In genomic region chr9:114906922-114907571, GRCh38 we compare ENCODE assay signal across 9 cellular contexts. TPM values are rescaled to one million over a fixed set of nuclear protein-coding genes. Genes with fewer than 3 reads are reported as not detected.
DNase-seq lines count a peak whose midpoint lies in the region; ATAC-seq and TF ChIP-seq lines count a peak whose summit lies in the region.
"Had no signal": no experiment of that assay in that cellular context is flagged by ENCODE, and none has a peak within 500 bp of the region (broad histone marks: within the 10 kb centered on the region; RNA-seq: fewer than 3 reads in every experiment).

No MANE protein-coding gene starts in this region.

- no peak overlapping the region for H3K4me3 ChIP-seq in kidney epithelial cell (ENCODE audit: low read depth, low read length)
- H3K4me3 ChIP-seq in vagina, result no peak overlapping the region

- H3K27ac Mint-ChIP-seq in activated naive CD8-positive, alpha-beta T cell treated with anti-CD3 and anti-CD28 coated beads, Interleukin-2, amount 10 ng/mL, durations not matched to agents 7 days and 5 days, result peak overlapping the region; percentile 87
- H3K27ac Mint-ChIP-seq: memory B cell had no signal

- H3K4me1 ChIP-seq in vagina, result no peaks in the 10 kb centered on the region

- ATAC-seq in activated naive CD8-positive, alpha-beta T cell treated with anti-CD3 and anti-CD28 coated beads, Interleukin-2, amount 10 ng/mL, durations not matched to agents 7 days and 5 days (ENCODE audit: low read depth), result peak; percentile 19
- ATAC-seq in HG03520 (IDR thresholded peaks at IDR 0.05; ENCODE audit: unreplicated experiment), result no peak

- intact Hi-C loops in vagina (cut with DNase I), result loop anchor here (5.0 kb wide), 1 partner anchor 170 kb away; no protein-coding TSS in a partner anchor

- H3K4me3 Mint-ChIP-seq in activated naive CD8-positive, alpha-beta T cell treated with anti-CD3 and anti-CD28 coated beads, Interleukin-2, amount 10 ng/mL, durations not matched to agents 7 days and 5 days, result peak overlapping the region; percentile 29
- H3K4me3 Mint-ChIP-seq: memory B cell had no signal

- H3K9me3 ChIP-seq in vagina, result no peaks in the 10 kb centered on the region

- H3K27me3 Mint-ChIP-seq in activated naive CD8-positive, alpha-beta T cell treated with anti-CD3 and anti-CD28 coated beads, Interleukin-2, amount 10 ng/mL, durations not matched to agents 7 days and 5 days, result no peaks in the 10 kb centered on the region
- H3K27me3 Mint-ChIP-seq: memory B cell had no signal

- H3K27ac ChIP-seq in vagina, result no peak overlapping the region

- H3K36me3 ChIP-seq in kidney epithelial cell (ENCODE audit: control insufficient read depth, insufficient read depth, low read length) (no peaks in the 10 kb centered on the region), vagina (no peaks in the 10 kb centered on the region)

- H3K27me3 ChIP-seq in kidney epithelial cell (ENCODE audit: control insufficient read depth, insufficient read depth, low read length) (no peaks in the 10 kb centered on the region), vagina (no peaks in the 10 kb centered on the region)

- peaks cover 69% of the 10 kb centered on the region for H3K36me3 Mint-ChIP-seq in activated naive CD8-positive, alpha-beta T cell treated with anti-CD3 and anti-CD28 coated beads, Interleukin-2, amount 10 ng/mL, durations not matched to agents 7 days and 5 days
- H3K36me3 Mint-ChIP-seq: memory B cell had no signal

- TF ChIP-seq CTCF in GM10266 (IDR thresholded peaks at IDR 0.05; ENCODE audit: control insufficient read depth, insufficient read depth, low read depth, missing control alignments), result peak; percentile 50
- peak; percentile 72 for TF ChIP-seq CTCF in kidney epithelial cell (IDR thresholded peaks at IDR 0.05; ENCODE audit: insufficient read depth, low read length, poor library complexity, severe bottlenecking)
- TF ChIP-seq CTCF in vagina (IDR thresholded peaks at IDR 0.05), result peak in 2 of 3 experiments; percentile 34 to 49

- H3K4me1 Mint-ChIP-seq in activated naive CD8-positive, alpha-beta T cell treated with anti-CD3 and anti-CD28 coated beads, Interleukin-2, amount 10 ng/mL, durations not matched to agents 7 days and 5 days, result peaks cover 80% of the 10 kb centered on the region

- no peak for TF ChIP-seq POLR2A in vagina (IDR thresholded peaks at IDR 0.05)

- DNase-seq in AG20443 (ENCODE audit: low spot score), result peak; percentile 68
- DNase-seq in GM10266 (ENCODE audit: extremely low spot score), result peak; percentile 35
- peak; percentile 77 for DNase-seq in NCI-H2196 treated with DMSO at 0.1 percent for 48 hours (lab: John Stamatoyannopoulos, UW; ENCODE audit: unreplicated experiment)
- DNase-seq in activated naive CD8-positive, alpha-beta T cell treated with anti-CD3 and anti-CD28 coated beads, Interleukin-2, amount 10 ng/mL, durations not matched to agents 7 days and 5 days, result no peak
- DNase-seq in kidney epithelial cell (ENCODE audit: low read depth), result no peak
- DNase-seq in vagina (ENCODE audit: extremely low spot score in 2 of 2), result no peak
- no peak for DNase-seq in stimulated activated naive CD4-positive, alpha-beta T cell treated with Interleukin-2 at 50 U/mL for 16 hours (lab: John Stamatoyannopoulos, UW)

- no peaks in the 10 kb centered on the region for H3K9me3 Mint-ChIP-seq in activated naive CD8-positive, alpha-beta T cell treated with anti-CD3 and anti-CD28 coated beads, Interleukin-2, amount 10 ng/mL, durations not matched to agents 7 days and 5 days
- H3K9me3 Mint-ChIP-seq: memory B cell had no signal

- POLR2A ChIA-PET in activated naive CD8-positive, alpha-beta T cell treated with anti-CD3 and anti-CD28 coated beads, Interleukin-2, amount 10 ng/mL, durations not matched to agents 7 days and 5 days (lab: Charles Lee), result interaction anchor here (0.6 to 8.8 kb wide), 14 partner anchors 8 to 226 kb away, joined by 3 to 137 read pairs (median 4); partner anchors contain the start of gene TNFSF8

RNA-seq across cellular contexts. Expression of gene TNFSF8, which starts 23.3 kb away (rescaled TPM):
- total RNA-seq in activated naive CD8-positive, alpha-beta T cell treated with anti-CD3 and anti-CD28 coated beads, Interleukin-2, amount 10 ng/mL, durations not matched to agents 7 days and 5 days, result 10 to 100 TPM; 54.2 to 56.4 TPM
- total RNA-seq in kidney epithelial cell (not detected in 2 replicates), vagina (4.2 TPM)

Comparison
In these comparisons a context has a peak if more than half of its experiments do, and no peak if none do; other contexts are left out.
1. DNase-seq: peak in AG20443 (single experiment), GM10266 (single experiment) and NCI-H2196 treated with DMSO at 0.1 percent for 48 hours (single experiment); none in activated naive CD8-positive, alpha-beta T cell treated with anti-CD3 and anti-CD28 coated beads, Interleukin-2, amount 10 ng/mL, durations not matched to agents 7 days and 5 days (single experiment), kidney epithelial cell (single experiment), vagina (0 of 2) and stimulated activated naive CD4-positive, alpha-beta T cell treated with Interleukin-2 at 50 U/mL for 16 hours (single experiment).
2. RNA of gene TNFSF8, which starts 23.3 kb away (total RNA-seq): 54.2 to 56.4 TPM in activated naive CD8-positive, alpha-beta T cell treated with anti-CD3 and anti-CD28 coated beads, Interleukin-2, amount 10 ng/mL, durations not matched to agents 7 days and 5 days; 4.2 TPM in vagina (single experiment) and not detected in kidney epithelial cell; every median in the first group is over 10 times any median in the second.
3. Peak in every context shown above with its lines, with median percentiles within 50 percentile points of each other: CTCF ChIP-seq.